In the genomic region with DNA sequence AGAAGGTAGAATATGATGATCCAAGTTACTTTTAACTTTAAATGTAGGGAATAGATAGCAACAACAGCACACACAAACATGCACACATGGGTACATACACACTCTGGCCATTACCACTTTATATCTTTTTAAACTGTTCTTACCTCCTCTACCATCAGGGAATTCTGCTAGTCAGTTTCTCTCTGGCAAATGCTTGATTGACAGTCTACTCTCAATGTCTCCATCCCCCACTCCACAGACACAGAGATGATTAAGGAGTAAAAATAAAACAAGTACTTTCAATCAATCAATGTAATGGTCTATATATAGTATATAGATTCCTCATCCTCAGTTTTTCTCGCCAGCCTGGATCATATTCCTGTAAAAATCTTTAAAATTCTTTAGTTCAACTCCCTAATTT, we compare ENCODE assay signal across 2 cellular contexts.
TF ChIP-seq lines count a peak whose summit lies in the region.

No MANE protein-coding gene starts in this region.

TF ChIP-seq in GM23338, 12 proteins besides CTCF, POLR2A, EP300 and RAD21 (continues in another document):
- TF ChIP-seq CREB1 (CRISPR knock-in tag; IDR thresholded peaks at IDR 0.05; ENCODE audit: low read depth) (no peak), NANOG (IDR thresholded peaks at IDR 0.05; ENCODE audit: borderline replicate concordance) (no peak), EZH2 (IDR thresholded peaks at IDR 0.05; ENCODE audit: low read depth, unreplicated experiment) (no peak), STAT1 (IDR thresholded peaks at IDR 0.05; ENCODE audit: unreplicated experiment) (no peak), POLR2AphosphoS5 (IDR thresholded peaks at IDR 0.05; ENCODE audit: low read depth) (no peak), ZNF114 (CRISPR knock-in tag; IDR thresholded peaks at IDR 0.05) (no peak), ZNF331 (CRISPR knock-in tag; IDR thresholded peaks at IDR 0.05; ENCODE audit: low read depth) (no peak), JUNB (IDR thresholded peaks at IDR 0.05; ENCODE audit: unreplicated experiment) (no peak)
- TF ChIP-seq, protein P1, sequence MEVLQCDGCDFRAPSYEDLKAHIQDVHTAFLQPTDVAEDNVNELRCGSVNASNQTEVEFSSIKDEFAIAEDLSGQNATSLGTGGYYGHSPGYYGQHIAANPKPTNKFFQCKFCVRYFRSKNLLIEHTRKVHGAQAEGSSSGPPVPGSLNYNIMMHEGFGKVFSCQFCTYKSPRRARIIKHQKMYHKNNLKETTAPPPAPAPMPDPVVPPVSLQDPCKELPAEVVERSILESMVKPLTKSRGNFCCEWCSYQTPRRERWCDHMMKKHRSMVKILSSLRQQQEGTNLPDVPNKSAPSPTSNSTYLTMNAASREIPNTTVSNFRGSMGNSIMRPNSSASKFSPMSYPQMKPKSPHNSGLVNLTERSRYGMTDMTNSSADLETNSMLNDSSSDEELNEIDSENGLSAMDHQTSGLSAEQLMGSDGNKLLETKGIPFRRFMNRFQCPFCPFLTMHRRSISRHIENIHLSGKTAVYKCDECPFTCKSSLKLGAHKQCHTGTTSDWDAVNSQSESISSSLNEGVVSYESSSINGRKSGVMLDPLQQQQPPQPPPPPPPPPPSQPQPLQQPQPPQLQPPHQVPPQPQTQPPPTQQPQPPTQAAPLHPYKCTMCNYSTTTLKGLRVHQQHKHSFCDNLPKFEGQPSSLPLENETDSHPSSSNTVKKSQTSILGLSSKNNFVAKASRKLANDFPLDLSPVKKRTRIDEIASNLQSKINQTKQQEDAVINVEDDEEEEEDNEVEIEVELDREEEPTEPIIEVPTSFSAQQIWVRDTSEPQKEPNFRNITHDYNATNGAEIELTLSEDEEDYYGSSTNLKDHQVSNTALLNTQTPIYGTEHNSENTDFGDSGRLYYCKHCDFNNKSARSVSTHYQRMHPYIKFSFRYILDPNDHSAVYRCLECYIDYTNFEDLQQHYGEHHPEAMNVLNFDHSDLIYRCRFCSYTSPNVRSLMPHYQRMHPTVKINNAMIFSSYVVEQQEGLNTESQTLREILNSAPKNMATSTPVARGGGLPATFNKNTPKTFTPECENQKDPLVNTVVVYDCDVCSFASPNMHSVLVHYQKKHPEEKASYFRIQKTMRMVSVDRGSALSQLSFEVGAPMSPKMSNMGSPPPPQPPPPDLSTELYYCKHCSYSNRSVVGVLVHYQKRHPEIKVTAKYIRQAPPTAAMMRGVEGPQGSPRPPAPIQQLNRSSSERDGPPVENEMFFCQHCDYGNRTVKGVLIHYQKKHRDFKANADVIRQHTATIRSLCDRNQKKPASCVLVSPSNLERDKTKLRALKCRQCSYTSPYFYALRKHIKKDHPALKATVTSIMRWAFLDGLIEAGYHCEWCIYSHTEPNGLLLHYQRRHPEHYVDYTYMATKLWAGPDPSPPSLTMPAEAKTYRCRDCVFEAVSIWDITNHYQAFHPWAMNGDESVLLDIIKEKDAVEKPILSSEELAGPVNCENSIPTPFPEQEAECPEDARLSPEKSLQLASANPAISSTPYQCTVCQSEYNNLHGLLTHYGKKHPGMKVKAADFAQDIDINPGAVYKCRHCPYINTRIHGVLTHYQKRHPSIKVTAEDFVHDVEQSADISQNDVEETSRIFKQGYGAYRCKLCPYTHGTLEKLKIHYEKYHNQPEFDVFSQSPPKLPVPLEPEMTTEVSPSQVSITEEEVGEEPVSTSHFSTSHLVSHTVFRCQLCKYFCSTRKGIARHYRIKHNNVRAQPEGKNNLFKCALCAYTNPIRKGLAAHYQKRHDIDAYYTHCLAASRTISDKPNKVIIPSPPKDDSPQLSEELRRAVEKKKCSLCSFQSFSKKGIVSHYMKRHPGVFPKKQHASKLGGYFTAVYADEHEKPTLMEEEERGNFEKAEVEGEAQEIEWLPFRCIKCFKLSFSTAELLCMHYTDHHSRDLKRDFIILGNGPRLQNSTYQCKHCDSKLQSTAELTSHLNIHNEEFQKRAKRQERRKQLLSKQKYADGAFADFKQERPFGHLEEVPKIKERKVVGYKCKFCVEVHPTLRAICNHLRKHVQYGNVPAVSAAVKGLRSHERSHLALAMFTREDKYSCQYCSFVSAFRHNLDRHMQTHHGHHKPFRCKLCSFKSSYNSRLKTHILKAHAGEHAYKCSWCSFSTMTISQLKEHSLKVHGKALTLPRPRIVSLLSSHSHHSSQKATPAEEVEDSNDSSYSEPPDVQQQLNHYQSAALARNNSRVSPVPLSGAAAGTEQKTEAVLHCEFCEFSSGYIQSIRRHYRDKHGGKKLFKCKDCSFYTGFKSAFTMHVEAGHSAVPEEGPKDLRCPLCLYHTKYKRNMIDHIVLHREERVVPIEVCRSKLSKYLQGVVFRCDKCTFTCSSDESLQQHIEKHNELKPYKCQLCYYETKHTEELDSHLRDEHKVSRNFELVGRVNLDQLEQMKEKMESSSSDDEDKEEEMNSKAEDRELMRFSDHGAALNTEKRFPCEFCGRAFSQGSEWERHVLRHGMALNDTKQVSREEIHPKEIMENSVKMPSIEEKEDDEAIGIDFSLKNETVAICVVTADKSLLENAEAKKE (CRISPR knock-in tag; IDR thresholded peaks at IDR 0.05), result no peak
- TF ChIP-seq, protein P2, sequence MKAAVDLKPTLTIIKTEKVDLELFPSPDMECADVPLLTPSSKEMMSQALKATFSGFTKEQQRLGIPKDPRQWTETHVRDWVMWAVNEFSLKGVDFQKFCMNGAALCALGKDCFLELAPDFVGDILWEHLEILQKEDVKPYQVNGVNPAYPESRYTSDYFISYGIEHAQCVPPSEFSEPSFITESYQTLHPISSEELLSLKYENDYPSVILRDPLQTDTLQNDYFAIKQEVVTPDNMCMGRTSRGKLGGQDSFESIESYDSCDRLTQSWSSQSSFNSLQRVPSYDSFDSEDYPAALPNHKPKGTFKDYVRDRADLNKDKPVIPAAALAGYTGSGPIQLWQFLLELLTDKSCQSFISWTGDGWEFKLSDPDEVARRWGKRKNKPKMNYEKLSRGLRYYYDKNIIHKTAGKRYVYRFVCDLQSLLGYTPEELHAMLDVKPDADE (IDR thresholded peaks at IDR 0.05), result no peak

TF ChIP-seq in K562, 482 proteins besides CTCF, POLR2A, EP300 and RAD21:
- TF ChIP-seq TAL1 (IDR thresholded peaks at IDR 0.05) (no peak), MEIS2 (IDR thresholded peaks at IDR 0.05; ENCODE audit: partially characterized antibody) (peak; percentile 21)
- TF ChIP-seq, protein P3, sequence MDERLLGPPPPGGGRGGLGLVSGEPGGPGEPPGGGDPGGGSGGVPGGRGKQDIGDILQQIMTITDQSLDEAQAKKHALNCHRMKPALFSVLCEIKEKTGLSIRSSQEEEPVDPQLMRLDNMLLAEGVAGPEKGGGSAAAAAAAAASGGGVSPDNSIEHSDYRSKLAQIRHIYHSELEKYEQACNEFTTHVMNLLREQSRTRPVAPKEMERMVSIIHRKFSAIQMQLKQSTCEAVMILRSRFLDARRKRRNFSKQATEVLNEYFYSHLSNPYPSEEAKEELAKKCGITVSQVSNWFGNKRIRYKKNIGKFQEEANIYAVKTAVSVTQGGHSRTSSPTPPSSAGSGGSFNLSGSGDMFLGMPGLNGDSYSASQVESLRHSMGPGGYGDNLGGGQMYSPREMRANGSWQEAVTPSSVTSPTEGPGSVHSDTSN (CRISPR knock-in tag; IDR thresholded peaks at IDR 0.05; ENCODE audit: low read depth), result no peak
- TF ChIP-seq, protein P3 (tag; conservative IDR thresholded peaks at IDR 0.05; ENCODE audit: low read depth), result peak; percentile 62
- TF ChIP-seq, protein P4, sequence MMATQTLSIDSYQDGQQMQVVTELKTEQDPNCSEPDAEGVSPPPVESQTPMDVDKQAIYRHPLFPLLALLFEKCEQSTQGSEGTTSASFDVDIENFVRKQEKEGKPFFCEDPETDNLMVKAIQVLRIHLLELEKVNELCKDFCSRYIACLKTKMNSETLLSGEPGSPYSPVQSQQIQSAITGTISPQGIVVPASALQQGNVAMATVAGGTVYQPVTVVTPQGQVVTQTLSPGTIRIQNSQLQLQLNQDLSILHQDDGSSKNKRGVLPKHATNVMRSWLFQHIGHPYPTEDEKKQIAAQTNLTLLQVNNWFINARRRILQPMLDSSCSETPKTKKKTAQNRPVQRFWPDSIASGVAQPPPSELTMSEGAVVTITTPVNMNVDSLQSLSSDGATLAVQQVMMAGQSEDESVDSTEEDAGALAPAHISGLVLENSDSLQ (IDR thresholded peaks at IDR 0.05), result peak; percentile 94
- TF ChIP-seq, protein P5, sequence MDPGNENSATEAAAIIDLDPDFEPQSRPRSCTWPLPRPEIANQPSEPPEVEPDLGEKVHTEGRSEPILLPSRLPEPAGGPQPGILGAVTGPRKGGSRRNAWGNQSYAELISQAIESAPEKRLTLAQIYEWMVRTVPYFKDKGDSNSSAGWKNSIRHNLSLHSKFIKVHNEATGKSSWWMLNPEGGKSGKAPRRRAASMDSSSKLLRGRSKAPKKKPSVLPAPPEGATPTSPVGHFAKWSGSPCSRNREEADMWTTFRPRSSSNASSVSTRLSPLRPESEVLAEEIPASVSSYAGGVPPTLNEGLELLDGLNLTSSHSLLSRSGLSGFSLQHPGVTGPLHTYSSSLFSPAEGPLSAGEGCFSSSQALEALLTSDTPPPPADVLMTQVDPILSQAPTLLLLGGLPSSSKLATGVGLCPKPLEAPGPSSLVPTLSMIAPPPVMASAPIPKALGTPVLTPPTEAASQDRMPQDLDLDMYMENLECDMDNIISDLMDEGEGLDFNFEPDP (CRISPR knock-in tag; IDR thresholded peaks at IDR 0.05), result no peak
TF ChIP-seq in K562: peak in this region for 3.
